ENCODE assay signal across 16 cellular contexts in the genomic region with DNA sequence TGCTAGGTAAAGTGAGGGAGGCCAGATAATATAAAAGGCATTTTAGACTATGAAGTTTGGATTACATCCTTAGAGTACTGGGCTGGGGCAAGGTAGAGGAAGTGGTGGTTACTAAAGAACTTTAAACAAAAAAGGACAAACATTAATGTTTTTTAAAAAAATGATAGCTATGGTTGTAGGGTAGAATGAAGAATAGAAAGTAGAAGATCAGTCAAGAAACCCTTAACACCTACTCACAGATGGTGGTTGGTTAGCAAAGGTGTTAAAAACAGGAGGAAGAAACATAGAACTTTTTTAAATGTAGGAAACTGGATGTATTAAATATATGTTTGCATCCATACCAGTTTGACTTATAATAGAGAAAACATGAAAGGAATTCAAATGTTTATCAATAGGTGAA.
"Had no signal": no experiment of that assay in that cellular context is flagged by ENCODE, and none has a peak within 500 bp of the region (broad histone marks: within the 10 kb centered on the region; RNA-seq: fewer than 3 reads in every experiment).

No MANE protein-coding gene starts in this region.

- DNase-seq: foreskin keratinocyte; left colon; left ventricle myocardium superior; mesenchymal stem cell; midbrain; nephron progenitor cell; psoas muscle; retina; right lobe of liver; stimulated activated CD4-positive, alpha-beta T cell treated with anti-CD3 and anti-CD28 coated beads, Interleukin-4, amount 100 ng/mL, for 1 hour; stimulated activated CD8-positive, alpha-beta memory T cell treated with anti-CD3 and anti-CD28 coated beads, Interleukin-4, amount 100 ng/mL, for 48 hours; stomach; uterus had no signal

- H3K4me3 Mint-ChIP-seq: dendritic cell treated with granulocyte-macrophage colony-stimulating factor and Interleukin-4, amounts not matched to agents 40 ng/mL and 50 ng/mL, for 4 days; nephron progenitor cell; stimulated activated memory B cell treated with anti-CD40 and anti-IgM and Interleukin-4, amounts not matched to agents 10 μg/mL and 1 μg/mL and 100 μg/mL, for 72 hours had no signal

- H3K36me3 Mint-ChIP-seq: stimulated activated memory B cell treated with anti-CD40 and anti-IgM and Interleukin-4, amounts not matched to agents 10 μg/mL and 1 μg/mL and 100 μg/mL, for 72 hours had no signal

- H3K27ac Mint-ChIP-seq: dendritic cell treated with granulocyte-macrophage colony-stimulating factor and Interleukin-4, amounts not matched to agents 40 ng/mL and 50 ng/mL, for 4 days; nephron progenitor cell; stimulated activated memory B cell treated with anti-CD40 and anti-IgM and Interleukin-4, amounts not matched to agents 10 μg/mL and 1 μg/mL and 100 μg/mL, for 72 hours had no signal

- H3K27me3 Mint-ChIP-seq: dendritic cell treated with granulocyte-macrophage colony-stimulating factor and Interleukin-4, amounts not matched to agents 40 ng/mL and 50 ng/mL, for 4 days; stimulated activated memory B cell treated with anti-CD40 and anti-IgM and Interleukin-4, amounts not matched to agents 10 μg/mL and 1 μg/mL and 100 μg/mL, for 72 hours had no signal

- H3K9me3 Mint-ChIP-seq: dendritic cell treated with granulocyte-macrophage colony-stimulating factor and Interleukin-4, amounts not matched to agents 40 ng/mL and 50 ng/mL, for 4 days; nephron progenitor cell; stimulated activated memory B cell treated with anti-CD40 and anti-IgM and Interleukin-4, amounts not matched to agents 10 μg/mL and 1 μg/mL and 100 μg/mL, for 72 hours had no signal

- H3K9me3 ChIP-seq: neutrophil, psoas muscle, right lobe of liver, stomach, uterus had no signal

- ATAC-seq: foreskin keratinocyte; left colon; left ventricle myocardium superior; psoas muscle; right lobe of liver; stimulated activated memory B cell treated with anti-CD40 and anti-IgM and Interleukin-4, amounts not matched to agents 10 μg/mL and 1 μg/mL and 100 μg/mL, for 72 hours had no signal
